Comparison of ENCODE assay signal across 21 cellular contexts in the genomic region with DNA sequence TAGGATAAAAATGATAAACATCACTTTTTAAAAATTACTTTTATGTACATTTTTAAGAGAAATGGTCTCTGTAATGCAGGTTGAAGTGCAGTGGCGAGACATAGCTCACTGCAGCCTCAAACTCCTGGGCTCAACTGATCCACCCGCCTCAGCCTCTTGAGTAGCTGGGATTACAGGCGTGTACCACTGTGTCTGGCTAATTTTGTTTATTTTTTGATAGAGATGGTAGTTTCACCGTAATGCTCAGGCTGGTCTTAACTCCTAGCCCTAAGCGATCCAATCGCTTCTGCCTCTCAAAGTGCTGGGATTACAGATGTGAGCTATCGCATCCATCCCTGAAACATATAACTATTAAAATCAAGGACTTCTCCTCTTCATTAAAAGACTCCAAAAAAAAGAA.
"Had no signal": no experiment of that assay in that cellular context is flagged by ENCODE, and none has a peak within 500 bp of the region (broad histone marks: within the 10 kb centered on the region; RNA-seq: fewer than 3 reads in every experiment).

No MANE protein-coding gene starts in this region.

- ATAC-seq: left ventricle myocardium superior, lower lobe of right lung, natural killer cell, right lobe of liver had no signal

- H3K9me3 Mint-ChIP-seq: natural killer cell, neural crest cell had no signal

- H3K4me3 Mint-ChIP-seq: natural killer cell, neural crest cell had no signal

- H3K4me1 ChIP-seq: parathyroid adenoma, right lobe of liver had no signal

- H3K36me3 ChIP-seq: thyroid gland had no signal

- H3K27ac ChIP-seq: coronary artery, esophagus squamous epithelium, lower lobe of right lung, parathyroid adenoma, right lobe of liver, stomach, thyroid gland had no signal

- DNase-seq: dermis blood vessel endothelial cell; effector memory CD4-positive, alpha-beta T cell; erythroblast; esophagus squamous epithelium; foreskin melanocyte; left ventricle myocardium superior; lower lobe of right lung; natural killer cell; right lobe of liver; small intestine; stimulated activated CD4-positive, alpha-beta T cell treated with anti-CD3 and anti-CD28 coated beads, Interleukin-15, amount 100 ng/mL, for 24 hours; stimulated activated CD4-positive, alpha-beta T cell treated with anti-CD3 and anti-CD28 coated beads, Interleukin-4, amount 100 ng/mL, for 1 hour; stimulated activated CD8-positive, alpha-beta memory T cell treated with anti-CD3 and anti-CD28 coated beads, Interleukin-4, amount 100 ng/mL, for 48 hours; stimulated activated naive CD4-positive, alpha-beta T cell treated with Interleukin-2 at 50 U/mL for 16 hours; stomach; trophoblast cell had no signal

- H3K27me3 ChIP-seq: esophagus squamous epithelium, right lobe of liver, stomach, thyroid gland had no signal

- H3K9me3 ChIP-seq: esophagus squamous epithelium, lower lobe of right lung, right lobe of liver, stomach, thyroid gland had no signal

- H3K4me3 ChIP-seq: coronary artery, esophagus squamous epithelium, lower lobe of right lung, right lobe of liver, stomach, thyroid gland had no signal

- H3K9ac ChIP-seq: parathyroid adenoma had no signal

- H3K27me3 Mint-ChIP-seq: progenitor cell of endocrine pancreas had no signal

- H3K36me3 Mint-ChIP-seq: natural killer cell had no signal
